9 cellular contexts compared by ENCODE assay signal in the genomic region with DNA sequence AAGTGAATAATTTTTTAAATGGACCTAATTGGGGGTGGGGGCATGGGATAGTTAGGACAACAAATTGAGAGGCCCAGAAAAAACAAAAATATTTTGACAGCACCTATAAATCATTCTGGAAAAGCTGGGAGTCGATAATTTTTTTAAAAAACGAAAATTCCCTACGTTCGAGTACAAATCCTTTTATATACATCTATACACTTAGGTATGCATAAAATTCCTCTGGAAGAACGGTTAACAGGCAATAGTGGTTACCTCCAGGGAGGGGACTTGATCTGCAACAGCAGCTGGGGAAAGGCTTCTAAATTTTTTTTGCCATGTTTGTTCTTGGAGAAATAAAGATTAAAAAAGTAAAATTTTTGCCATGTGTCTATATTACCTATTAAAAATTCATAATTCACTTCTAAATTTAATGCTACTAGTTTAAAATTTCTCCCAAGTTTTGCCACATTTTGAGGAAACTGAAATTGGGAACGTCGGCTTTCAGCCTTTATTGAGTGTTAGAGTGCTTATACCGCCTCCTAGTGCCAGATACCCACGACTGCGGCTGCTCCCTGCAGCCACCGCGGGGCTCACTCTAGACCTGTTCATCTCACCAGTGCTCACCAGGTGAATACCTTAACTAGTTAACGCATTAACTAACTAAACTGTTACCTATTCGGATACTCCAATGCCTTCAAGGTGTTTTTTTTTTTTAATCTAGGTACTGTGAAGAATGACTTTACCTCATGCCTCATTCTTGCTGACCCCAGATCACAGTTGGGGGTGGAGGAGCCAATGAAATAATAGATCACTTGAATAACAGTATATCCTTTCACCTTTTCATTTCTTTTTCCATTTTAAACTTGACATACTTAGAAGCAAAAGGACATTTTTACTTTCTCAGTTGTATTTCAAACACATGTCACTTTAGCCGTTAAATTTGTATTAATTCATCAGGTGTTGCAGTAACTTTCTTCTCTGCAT. TPM values are rescaled to one million over a fixed set of nuclear protein-coding genes. Genes with fewer than 3 reads are reported as not detected.
DNase-seq lines count a peak whose midpoint lies in the region; ATAC-seq and TF ChIP-seq lines count a peak whose summit lies in the region.
"Had no signal": no experiment of that assay in that cellular context is flagged by ENCODE, and none has a peak within 500 bp of the region (broad histone marks: within the 10 kb centered on the region; RNA-seq: fewer than 3 reads in every experiment).

No MANE protein-coding gene starts in this region.

- peaks cover 75% of the 10 kb centered on the region for H3K27me3 Mint-ChIP-seq in T-helper 2 cell treated with Interferon-gamma antibody and Interleukin-4, amounts not matched to agents 5 μg/mL and 100 μg/mL, for 36 hours (ENCODE audit: low read depth)

- no peaks in the 10 kb centered on the region for H3K9me3 Mint-ChIP-seq in T-helper 2 cell treated with Interferon-gamma antibody and Interleukin-4, amounts not matched to agents 5 μg/mL and 100 μg/mL, for 36 hours

- TF ChIP-seq CTCF in HEK293 (tag by site-specific recombination; IDR thresholded peaks at IDR 0.05) = no peak

- H3K4me3 Mint-ChIP-seq in T-helper 2 cell treated with Interferon-gamma antibody and Interleukin-4, amounts not matched to agents 5 μg/mL and 100 μg/mL, for 36 hours = no peak overlapping the region
- H3K4me3 Mint-ChIP-seq: activated naive CD8-positive, alpha-beta T cell had no signal

- POLR2A ChIA-PET in HEK293 (lab: Yijun Ruan, JAX) = no interaction called here

- no peaks in the 10 kb centered on the region for H3K36me3 Mint-ChIP-seq in T-helper 2 cell treated with Interferon-gamma antibody and Interleukin-4, amounts not matched to agents 5 μg/mL and 100 μg/mL, for 36 hours (ENCODE audit: low read depth)
- H3K36me3 Mint-ChIP-seq: activated naive CD8-positive, alpha-beta T cell had no signal

- peak; percentile 45 for ATAC-seq in left lobe of liver
- no peak for ATAC-seq in HG03139 (IDR thresholded peaks at IDR 0.05; ENCODE audit: unreplicated experiment)
- ATAC-seq in GM19395 (IDR thresholded peaks at IDR 0.05; ENCODE audit: unreplicated experiment) = no peak

- H3K4me1 Mint-ChIP-seq in T-helper 2 cell treated with Interferon-gamma antibody and Interleukin-4, amounts not matched to agents 5 μg/mL and 100 μg/mL, for 36 hours (ENCODE audit: low read depth) = peaks cover 5% of the 10 kb centered on the region

- peaks cover 10% of the 10 kb centered on the region; the same call in 1 of the 2 replicates for H3K4me1 ChIP-seq in HEK293 (ENCODE audit: control insufficient read depth, insufficient read depth, low read length)

- no peaks in the 10 kb centered on the region for H3K36me3 ChIP-seq in HEK293 (ENCODE audit: control insufficient read depth in 2 of 2, insufficient read depth in 1 of 2, low read length in 2 of 2)

- CTCF ChIA-PET in HEK293 (lab: Yijun Ruan, JAX) = interaction anchor here (0.6 to 1.4 kb wide), 2 partner anchors 10 to 85 kb away, joined by 3 to 7 read pairs; no protein-coding TSS in a partner anchor

- no peak overlapping the region for H3K27ac Mint-ChIP-seq in T-helper 2 cell treated with Interferon-gamma antibody and Interleukin-4, amounts not matched to agents 5 μg/mL and 100 μg/mL, for 36 hours
- H3K27ac Mint-ChIP-seq: activated naive CD8-positive, alpha-beta T cell had no signal

- no peak overlapping the region for H3K4me3 ChIP-seq in HEK293 (ENCODE audit: low read depth, low read length)

- no peaks in the 10 kb centered on the region for H3K9me3 ChIP-seq in HEK293 (ENCODE audit: control insufficient read depth, insufficient read depth, low read depth, low read length)

- no peak overlapping the region for H3K27ac ChIP-seq in HEK293 (ENCODE audit: extremely low read depth, low read depth, low read length)

- DNase-seq in AML-193 (lab: John Stamatoyannopoulos, UW) = peak; percentile 8 to 10
- DNase-seq in activated CD8-positive, alpha-beta memory T cell treated with anti-CD3 and anti-CD28 coated beads, Interleukin-2, amount 50 U/mL, for 48 hours = peak; percentile 56
- peak; percentile 76 for DNase-seq in left lobe of liver (ENCODE audit: low spot score)
- no peak for DNase-seq in T-helper 2 cell treated with Interferon-gamma antibody and Interleukin-4, amounts not matched to agents 5 μg/mL and 100 μg/mL, for 36 hours (ENCODE audit: low spot score)
- no peak for DNase-seq in mesenteric fat pad (ENCODE audit: low spot score)

TF ChIP-seq in HEK293, 187 proteins besides CTCF, POLR2A, EP300 and RAD21:
- no peak for TF ChIP-seq ZNF274 (IDR thresholded peaks at IDR 0.05; ENCODE audit: low read length)
- no peak for TF ChIP-seq ZNF274 (tag by site-specific recombination; IDR thresholded peaks at IDR 0.05; ENCODE audit: borderline replicate concordance)
- TF ChIP-seq ZNF19 (tag by site-specific recombination; IDR thresholded peaks at IDR 0.05; ENCODE audit: low read depth) = no peak
- no peak for TF ChIP-seq YY1 (tag by site-specific recombination; IDR thresholded peaks at IDR 0.05)
- TF ChIP-seq, protein P1, sequence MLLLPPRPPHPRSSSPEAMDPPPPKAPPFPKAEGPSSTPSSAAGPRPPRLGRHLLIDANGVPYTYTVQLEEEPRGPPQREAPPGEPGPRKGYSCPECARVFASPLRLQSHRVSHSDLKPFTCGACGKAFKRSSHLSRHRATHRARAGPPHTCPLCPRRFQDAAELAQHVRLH (tag by site-specific recombination; IDR thresholded peaks at IDR 0.05) = 0 out of 2 replicates have a peak, but pooled peaks have one; percentile 52
- no peak for TF ChIP-seq ZNF747 (tag by site-specific recombination; IDR thresholded peaks at IDR 0.05)

RNA-seq across cellular contexts. Expression of gene BHMT, which starts 1.8 kb away (rescaled TPM):
- 957 TPM for total RNA-seq in left lobe of liver
- total RNA-seq in mesenteric fat pad = 1.9 TPM

RNA-seq across cellular contexts. Expression of gene BHMT2, which starts 40.2 kb away (rescaled TPM):
- total RNA-seq in left lobe of liver (374 TPM), mesenteric fat pad (60.6 TPM)

RNA-seq across cellular contexts. Expression of gene DMGDH, which starts 40.3 kb away (rescaled TPM):
- total RNA-seq in left lobe of liver (119 TPM), mesenteric fat pad (5.2 TPM)

Comparison
In these comparisons a context has a peak if more than half of its experiments do, and no peak if none do; other contexts are left out.
1. DNase-seq: peak in AML-193 (2 of 2), activated CD8-positive, alpha-beta memory T cell treated with anti-CD3 and anti-CD28 coated beads, Interleukin-2, amount 50 U/mL, for 48 hours (single experiment) and left lobe of liver (single experiment); none in T-helper 2 cell treated with Interferon-gamma antibody and Interleukin-4, amounts not matched to agents 5 μg/mL and 100 μg/mL, for 36 hours (single experiment) and mesenteric fat pad (single experiment).
2. RNA of gene BHMT, which starts 1.8 kb away (total RNA-seq): 957 TPM in left lobe of liver (single experiment); 1.9 TPM in mesenteric fat pad (single experiment); every median in the first group is over 100 times any median in the second.
3. RNA of gene DMGDH, which starts 40.3 kb away (total RNA-seq): 119 TPM in left lobe of liver (single experiment); 5.2 TPM in mesenteric fat pad (single experiment); every median in the first group is over 10 times any median in the second.